8 cellular contexts compared by ENCODE assay signal in genomic region chr1:121519042-121519755, GRCh38.
DNase-seq lines count a peak whose midpoint lies in the region; ATAC-seq and TF ChIP-seq lines count a peak whose summit lies in the region.

No MANE protein-coding gene starts in this region.

- no peaks in the 10 kb centered on the region for H4K20me1 ChIP-seq in fibroblast of lung (ENCODE audit: control insufficient read depth, extremely low read depth, insufficient read depth, low read length)

- H3K9ac ChIP-seq in fibroblast of lung (ENCODE audit: insufficient read depth, low read length): no peak overlapping the region

- peak overlapping the region; percentile 94 for H3K27ac Mint-ChIP-seq in activated T-cell treated with anti-CD3 and anti-CD28 coated beads, Interleukin-2, amount 50 U/mL, for 24 hours
- H3K27ac Mint-ChIP-seq in nephron progenitor cell: peak overlapping the region; percentile 59
- peak overlapping the region; percentile 95 to 97 for H3K27ac Mint-ChIP-seq in stimulated activated naive CD8-positive, alpha-beta T cell treated with anti-CD3 and anti-CD28 coated beads, Interleukin-15, amount 100 ng/mL, for 72 hours

- POLR2A ChIA-PET in HEK293 (lab: Yijun Ruan, JAX): interaction anchor here (0.5 to 1.3 kb wide), 2 partner anchors 13 to 1342 kb away, joined by 3 read pairs; no protein-coding TSS in a partner anchor

- H3K4me1 Mint-ChIP-seq in activated T-cell treated with anti-CD3 and anti-CD28 coated beads, Interleukin-2, amount 50 U/mL, for 24 hours (ENCODE audit: low read depth): peaks cover 59% of the 10 kb centered on the region
- peaks cover 17% of the 10 kb centered on the region for H3K4me1 Mint-ChIP-seq in nephron progenitor cell
- H3K4me1 Mint-ChIP-seq in stimulated activated naive CD8-positive, alpha-beta T cell treated with anti-CD3 and anti-CD28 coated beads, Interleukin-15, amount 100 ng/mL, for 72 hours: peaks cover 48% of the 10 kb centered on the region

- TF ChIP-seq CTCF in AG09309 (IDR thresholded peaks at IDR 0.05; ENCODE audit: control insufficient read depth, insufficient read depth, low read depth, low read length, missing control alignments) (no peak), HEK293 (tag by site-specific recombination; IDR thresholded peaks at IDR 0.05) (peak; percentile 52), fibroblast of lung (conservative IDR thresholded peaks at IDR 0.05 in 1 of 2, IDR thresholded peaks at IDR 0.05 in 1 of 2; ENCODE audit: low read depth in 1 of 2, low read length in 2 of 2) (no peak), nephron progenitor cell (IDR thresholded peaks at IDR 0.05) (no peak)

- H3K27ac ChIP-seq in HEK293 (ENCODE audit: extremely low read depth, low read depth, low read length) (peak overlapping the region; percentile 83), fibroblast of lung (ENCODE audit: insufficient read depth, low read length) (no peak overlapping the region)

- CTCF ChIA-PET in HEK293 (lab: Yijun Ruan, JAX): interaction anchor here (0.6 to 1.3 kb wide), 2 partner anchors 71 to 72 kb away, joined by 3 to 6 read pairs; no protein-coding TSS in a partner anchor

- H3K27me3 Mint-ChIP-seq in activated T-cell treated with anti-CD3 and anti-CD28 coated beads, Interleukin-2, amount 50 U/mL, for 24 hours: no peaks in the 10 kb centered on the region
- peaks cover 12% of the 10 kb centered on the region for H3K27me3 Mint-ChIP-seq in nephron progenitor cell (ENCODE audit: low read depth, poor library complexity)
- no peaks in the 10 kb centered on the region for H3K27me3 Mint-ChIP-seq in stimulated activated naive CD8-positive, alpha-beta T cell treated with anti-CD3 and anti-CD28 coated beads, Interleukin-15, amount 100 ng/mL, for 72 hours

- peak overlapping the region; percentile 37 for H3K4me3 ChIP-seq in AG09309 (ENCODE audit: control insufficient read depth, low read depth, low read length)
- H3K4me3 ChIP-seq in HEK293 (ENCODE audit: low read depth, low read length): peak overlapping the region; percentile 71
- H3K4me3 ChIP-seq in fibroblast of lung (replicated peaks in 1 of 4; ENCODE audit: control extremely low read depth in 1 of 4, insufficient read depth in 1 of 4, low read depth in 3 of 4, low read length in 4 of 4): peak overlapping the region in 2 of 4 experiments; percentile 34 to 46

- H3K36me3 Mint-ChIP-seq in activated T-cell treated with anti-CD3 and anti-CD28 coated beads, Interleukin-2, amount 50 U/mL, for 24 hours (ENCODE audit: low read depth): peaks cover 6% of the 10 kb centered on the region
- H3K36me3 Mint-ChIP-seq in nephron progenitor cell (ENCODE audit: low read depth): no peaks in the 10 kb centered on the region

- peak overlapping the region; percentile 90 for H3K4me3 Mint-ChIP-seq in activated T-cell treated with anti-CD3 and anti-CD28 coated beads, Interleukin-2, amount 50 U/mL, for 24 hours
- H3K4me3 Mint-ChIP-seq in nephron progenitor cell: peak overlapping the region; percentile 89
- H3K4me3 Mint-ChIP-seq in stimulated activated naive CD8-positive, alpha-beta T cell treated with anti-CD3 and anti-CD28 coated beads, Interleukin-15, amount 100 ng/mL, for 72 hours: peak overlapping the region; percentile 93 to 97

- ATAC-seq in stimulated activated naive CD8-positive, alpha-beta T cell treated with anti-CD3 and anti-CD28 coated beads, Interleukin-15, amount 100 ng/mL, for 72 hours: peak; percentile 93

- H3K36me3 ChIP-seq in HEK293 (ENCODE audit: control insufficient read depth in 2 of 2, insufficient read depth in 1 of 2, low read length in 2 of 2): no peaks in the 10 kb centered on the region
- H3K36me3 ChIP-seq in fibroblast of lung (ENCODE audit: control insufficient read depth, insufficient read depth, low read length): no peaks in the 10 kb centered on the region

- H3K4me1 ChIP-seq in HEK293 (ENCODE audit: control insufficient read depth, insufficient read depth, low read length) (no peaks in the 10 kb centered on the region), fibroblast of lung (ENCODE audit: control insufficient read depth, extremely low read depth, insufficient read depth, low read length) (no peaks in the 10 kb centered on the region)

- H2AFZ ChIP-seq in fibroblast of lung (ENCODE audit: low read length): no peak overlapping the region

- peak overlapping the region; percentile 51 for H3K4me2 ChIP-seq in fibroblast of lung (ENCODE audit: extremely low read depth, insufficient read depth, low read length)

- DNase-seq in AG09309 (ENCODE audit: low read depth): no peak
- DNase-seq in NK-92 (lab: John Stamatoyannopoulos, UW; ENCODE audit: unreplicated experiment): peak; percentile 36
- peak; percentile 88 for DNase-seq in activated T-cell treated with anti-CD3 and anti-CD28 coated beads, Interleukin-2, amount 50 U/mL, for 24 hours
- peak; percentile 5 to 8 for DNase-seq in fibroblast of lung (ENCODE audit: low read depth in 2 of 2)
- peak; percentile 67 for DNase-seq in nephron progenitor cell
- DNase-seq in stimulated activated naive CD8-positive, alpha-beta T cell treated with anti-CD3 and anti-CD28 coated beads, Interleukin-15, amount 100 ng/mL, for 72 hours: peak; percentile 80 to 89
- no peak for DNase-seq in cortex of kidney (lab: John Stamatoyannopoulos, UW)

- H3K27me3 ChIP-seq in fibroblast of lung (ENCODE audit: control insufficient read depth, insufficient read depth, low read length): peaks cover 22% of the 10 kb centered on the region

- H3K9me3 Mint-ChIP-seq in activated T-cell treated with anti-CD3 and anti-CD28 coated beads, Interleukin-2, amount 50 U/mL, for 24 hours: peaks cover 4% of the 10 kb centered on the region
- H3K9me3 Mint-ChIP-seq in nephron progenitor cell: peaks cover 9% of the 10 kb centered on the region
- peaks cover 0 to 9% of the 10 kb centered on the region in 2 donors for H3K9me3 Mint-ChIP-seq in stimulated activated naive CD8-positive, alpha-beta T cell treated with anti-CD3 and anti-CD28 coated beads, Interleukin-15, amount 100 ng/mL, for 72 hours

- no peaks in the 10 kb centered on the region for H3K9me3 ChIP-seq in HEK293 (ENCODE audit: control insufficient read depth, insufficient read depth, low read depth, low read length)
- no peaks in the 10 kb centered on the region for H3K9me3 ChIP-seq in fibroblast of lung (ENCODE audit: control insufficient read depth, insufficient read depth, low read depth, low read length)

- H3K79me2 ChIP-seq in fibroblast of lung (ENCODE audit: control insufficient read depth, insufficient read depth, low read length): no peaks in the 10 kb centered on the region

TF ChIP-seq in HEK293, 187 proteins besides CTCF, POLR2A, EP300 and RAD21 (continues in another document):
- TF ChIP-seq SCRT1 (tag by site-specific recombination; IDR thresholded peaks at IDR 0.05; ENCODE audit: borderline replicate concordance) (no peak), ZNF792 (tag by site-specific recombination; IDR thresholded peaks at IDR 0.05) (no peak), ZNF830 (tag by site-specific recombination; IDR thresholded peaks at IDR 0.05; ENCODE audit: low read depth) (no peak), ATF2 (tag by site-specific recombination; IDR thresholded peaks at IDR 0.05; ENCODE audit: low read depth) (no peak), MYNN (tag by site-specific recombination; IDR thresholded peaks at IDR 0.05; ENCODE audit: borderline replicate concordance) (no peak), KLF17 (tag by site-specific recombination; IDR thresholded peaks at IDR 0.05) (peak; percentile 79), ZFP37 (tag by site-specific recombination; IDR thresholded peaks at IDR 0.05) (peak; percentile 94; the same call in 1 of the 2 replicates), ZNF571 (tag by site-specific recombination; IDR thresholded peaks at IDR 0.05) (no peak), ZNF501 (tag by site-specific recombination; IDR thresholded peaks at IDR 0.05) (peak; percentile 82), SCRT2 (tag by site-specific recombination; IDR thresholded peaks at IDR 0.05) (0 out of 2 replicates have a peak, but pooled peaks have one; percentile 12), ZNF513 (tag by site-specific recombination; IDR thresholded peaks at IDR 0.05) (no peak), ZNF843 (tag by site-specific recombination; IDR thresholded peaks at IDR 0.05) (0 out of 2 replicates have a peak, but pooled peaks have one; percentile 24), ZNF433 (tag by site-specific recombination; IDR thresholded peaks at IDR 0.05; ENCODE audit: low read depth) (no peak), ZEB2 (tag by site-specific recombination; IDR thresholded peaks at IDR 0.05) (peak; percentile 29), KLF10 (tag by site-specific recombination; IDR thresholded peaks at IDR 0.05) (no peak)

Comparison
In these comparisons a context has a peak if more than half of its experiments do, and no peak if none do; other contexts are left out.
1. DNase-seq: peak in NK-92 (single experiment), activated T-cell treated with anti-CD3 and anti-CD28 coated beads, Interleukin-2, amount 50 U/mL, for 24 hours (single experiment), fibroblast of lung (2 of 2), nephron progenitor cell (single experiment) and stimulated activated naive CD8-positive, alpha-beta T cell treated with anti-CD3 and anti-CD28 coated beads, Interleukin-15, amount 100 ng/mL, for 72 hours (2 of 2); none in AG09309 (single experiment) and cortex of kidney (single experiment).
2. Peak in every context shown above with its lines, with median percentiles within 50 percentile points of each other: H3K27ac Mint-ChIP-seq and H3K4me3 Mint-ChIP-seq.